ENCODE assay signal across 8 cellular contexts in the genomic region with DNA sequence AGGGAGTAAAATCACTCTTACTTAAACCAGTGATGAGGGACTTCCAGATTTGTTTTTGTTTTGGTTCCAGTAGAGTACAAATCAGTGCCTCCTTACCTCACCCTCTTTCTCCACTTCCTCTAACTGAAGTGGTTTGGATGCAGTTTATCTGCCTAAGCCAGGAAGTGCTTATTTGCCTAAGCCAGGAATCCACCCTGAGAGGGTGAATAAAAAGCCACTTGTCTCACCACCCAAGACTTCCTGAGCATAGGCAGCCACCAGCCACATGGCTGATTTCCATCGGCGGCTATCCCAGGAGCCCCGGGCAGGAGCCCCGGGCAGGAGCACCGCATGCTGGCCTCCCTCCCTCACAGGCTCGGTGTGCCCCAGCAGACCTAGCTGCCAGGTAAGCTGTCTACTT. TPM values are rescaled to one million over a fixed set of nuclear protein-coding genes. Genes with fewer than 3 reads are reported as not detected.
DNase-seq lines count a peak whose midpoint lies in the region; ATAC-seq and TF ChIP-seq lines count a peak whose summit lies in the region.
"Had no signal": no experiment of that assay in that cellular context is flagged by ENCODE, and none has a peak within 500 bp of the region (broad histone marks: within the 10 kb centered on the region; RNA-seq: fewer than 3 reads in every experiment).

No MANE protein-coding gene starts in this region.

- H3K9ac ChIP-seq in IMR-90 (ENCODE audit: low read depth, low read length): no peak overlapping the region

- H3K4me1 ChIP-seq in IMR-90 (ENCODE audit: control insufficient read depth, insufficient read depth, low read length): peaks cover 22% of the 10 kb centered on the region
- peaks cover 68% of the 10 kb centered on the region for H3K4me1 ChIP-seq in osteoblast (ENCODE audit: insufficient read depth, low read length)

- H3K27me3 ChIP-seq in IMR-90 (ENCODE audit: control insufficient read depth, insufficient read depth, low read length) (no peaks in the 10 kb centered on the region), osteoblast (ENCODE audit: insufficient read depth, low read length) (no peaks in the 10 kb centered on the region)

- peaks cover 14 to 64% of the 10 kb centered on the region in 2 experiments for H3K79me1 ChIP-seq in IMR-90 (ENCODE audit: low read depth in 1 of 2, low read length in 2 of 2)

- H2AK9ac ChIP-seq in IMR-90 (replicated peaks; ENCODE audit: low read depth, low read length, poor library complexity): peak overlapping the region; percentile 14

- CTCF ChIA-PET in IMR-90 (lab: Yijun Ruan, JAX): interaction anchor here (1.0 kb wide), 1 partner anchor 12 kb away, joined by 3 read pairs; no protein-coding TSS in a partner anchor

- TF ChIP-seq CTCF in IMR-90 (conservative IDR thresholded peaks at IDR 0.05; ENCODE audit: low read depth, low read length) (no peak), osteoblast (IDR thresholded peaks at IDR 0.05; ENCODE audit: extremely low read depth, low read depth, low read length) (no peak)

- H4K91ac ChIP-seq in IMR-90 (ENCODE audit: insufficient read depth, low read depth, low read length): peak overlapping the region; percentile 52; the same call in 1 of the 2 replicates

- H3K79me2 ChIP-seq in osteoblast (ENCODE audit: insufficient read depth, low read length): peaks cover 29% of the 10 kb centered on the region

- TF ChIP-seq POLR2A in GM18505 (IDR thresholded peaks at IDR 0.05; ENCODE audit: borderline replicate concordance, extremely low read depth, insufficient read depth, insufficient read length) (no peak), IMR-90 (IDR thresholded peaks at IDR 0.05; ENCODE audit: low read depth, low read length) (no peak)

- dilution Hi-C loops in IMR-90 (cut with HindIII; ENCODE audit: low sequenced_read_pairs, unreplicated experiment): no loop called here

- peak overlapping the region; percentile 62; the same call in 1 of the 2 replicates for H3K14ac ChIP-seq in IMR-90 (replicated peaks; ENCODE audit: low read depth, low read length)

- no CpG with 5 or more reads among the region's 6 CpGs for WGBS in IMR-90 (ENCODE audit: extremely low coverage in 2 of 2, insufficient read length in 1 of 2), 2 experiments

- in situ Hi-C loops in IMR-90 (cut with MboI; ENCODE audit: low sequenced_read_pairs): no loop called here

- H2AFZ ChIP-seq in IMR-90 (replicated peaks; ENCODE audit: low read length, poor library complexity): no peak overlapping the region
- peak overlapping the region; percentile 8 for H2AFZ ChIP-seq in osteoblast (ENCODE audit: low read length)

- intact Hi-C loops in IMR-90 (cut with micrococcal nuclease): no loop called here

- H3K23ac ChIP-seq in IMR-90 (ENCODE audit: low read depth, low read length): no peak overlapping the region

- BruUV-seq in IMR-90 (replicated peaks; lab: Mats Ljungman, UMichigan): no TSS peak

- peak overlapping the region; percentile 48 for H2BK120ac ChIP-seq in IMR-90 (ENCODE audit: low read depth, low read length)

- H2BK15ac ChIP-seq in IMR-90 (ENCODE audit: low read depth, low read length): peak overlapping the region; percentile 90; the same call in 2 of the 3 replicates

- peak overlapping the region; percentile 61 for H2BK20ac ChIP-seq in IMR-90 (ENCODE audit: low read depth, low read length)

- H2AK5ac ChIP-seq in IMR-90 (ENCODE audit: low read depth, low read length): peak overlapping the region; percentile 81

- H2BK5ac ChIP-seq in IMR-90 (ENCODE audit: low read depth, low read length, poor library complexity, severe bottlenecking): peak overlapping the region; percentile 40

- peak overlapping the region; percentile 26; the same call in 1 of the 2 replicates for H4K5ac ChIP-seq in IMR-90 (ENCODE audit: low read depth, low read length)

- no peaks in the 10 kb centered on the region for H3K9me3 ChIP-seq in IMR-90 (ENCODE audit: control insufficient read depth, insufficient read depth, low read length)
- H3K9me3 ChIP-seq in osteoblast (ENCODE audit: low read depth, low read length): no peaks in the 10 kb centered on the region

- peak; percentile 62 for DNase-seq in IMR-90
- peak; percentile 60 for DNase-seq in astrocyte of the hippocampus (ENCODE audit: low read depth, low spot score)
- DNase-seq in osteoblast (ENCODE audit: insufficient read length, low spot score, missing footprints): no peak
- no peak for DNase-seq in NCI-H1930 (lab: John Stamatoyannopoulos, UW)

- no peak overlapping the region for H3K4me2 ChIP-seq in IMR-90 (ENCODE audit: low read depth, low read length)
- H3K4me2 ChIP-seq in osteoblast (ENCODE audit: insufficient read depth, low read length): peak overlapping the region; percentile 30

- H3K4me3 ChIP-seq in IMR-90 (ENCODE audit: insufficient read depth, low read depth, low read length) (no peak overlapping the region), osteoblast (ENCODE audit: insufficient read depth, low read length) (no peak overlapping the region)

- TF ChIP-seq RAD21 in IMR-90 (IDR thresholded peaks at IDR 0.05; ENCODE audit: low read length): no peak

- peak overlapping the region; percentile 70 for H3K18ac ChIP-seq in IMR-90 (ENCODE audit: low read depth, low read length)

- ATAC-seq in GM18505 (IDR thresholded peaks at IDR 0.05; ENCODE audit: unreplicated experiment) (peak; percentile 59), IMR-90 (ENCODE audit: low read depth) (no peak), GM19328 (IDR thresholded peaks at IDR 0.05; ENCODE audit: unreplicated experiment) (no peak), GM19452 (IDR thresholded peaks at IDR 0.05; ENCODE audit: unreplicated experiment) (no peak)

- H3K36me3 ChIP-seq in IMR-90 (ENCODE audit: control insufficient read depth, insufficient read depth, low read length) (peaks cover 4% of the 10 kb centered on the region), osteoblast (ENCODE audit: insufficient read depth, low read length) (peaks cover 4% of the 10 kb centered on the region)

- H4K20me1 ChIP-seq in IMR-90 (ENCODE audit: insufficient read depth, low read length) (peaks cover 5% of the 10 kb centered on the region; the same call in 1 of the 2 replicates), osteoblast (ENCODE audit: insufficient read depth, low read length) (no peaks in the 10 kb centered on the region)

- H3K56ac ChIP-seq in IMR-90 (ENCODE audit: extremely low read depth, insufficient read depth, low read length): no peak overlapping the region

- H4K8ac ChIP-seq in IMR-90 (ENCODE audit: low read depth in 2 of 2, low read length in 2 of 2): peak overlapping the region in 1 of 2 experiments; percentile 70; a peak in 2 of 4 replicates

- peaks cover 28% of the 10 kb centered on the region for H3K9me1 ChIP-seq in IMR-90 (ENCODE audit: insufficient read depth, low read length)

- POLR2A ChIA-PET in IMR-90 (lab: Charles Lee; ENCODE audit: unreplicated experiment): no interaction called here

- H3K27ac ChIP-seq in IMR-90 (ENCODE audit: insufficient read depth, low read length) (peak overlapping the region; percentile 48), osteoblast (ENCODE audit: low read depth, low read length) (peak overlapping the region; percentile 65)

- H3K4ac ChIP-seq in IMR-90 (ENCODE audit: low read depth, low read length): peak overlapping the region; percentile 40

TF ChIP-seq in IMR-90, 13 proteins besides CTCF, POLR2A, EP300 and RAD21:
- TF ChIP-seq, protein P1, sequence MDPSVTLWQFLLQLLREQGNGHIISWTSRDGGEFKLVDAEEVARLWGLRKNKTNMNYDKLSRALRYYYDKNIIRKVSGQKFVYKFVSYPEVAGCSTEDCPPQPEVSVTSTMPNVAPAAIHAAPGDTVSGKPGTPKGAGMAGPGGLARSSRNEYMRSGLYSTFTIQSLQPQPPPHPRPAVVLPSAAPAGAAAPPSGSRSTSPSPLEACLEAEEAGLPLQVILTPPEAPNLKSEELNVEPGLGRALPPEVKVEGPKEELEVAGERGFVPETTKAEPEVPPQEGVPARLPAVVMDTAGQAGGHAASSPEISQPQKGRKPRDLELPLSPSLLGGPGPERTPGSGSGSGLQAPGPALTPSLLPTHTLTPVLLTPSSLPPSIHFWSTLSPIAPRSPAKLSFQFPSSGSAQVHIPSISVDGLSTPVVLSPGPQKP (IDR thresholded peaks at IDR 0.05; ENCODE audit: borderline replicate concordance, low read depth, low read length): no peak
- TF ChIP-seq CHD1 (IDR thresholded peaks at IDR 0.05; ENCODE audit: low read depth, low read length): no peak
- no peak for TF ChIP-seq SMC3 (IDR thresholded peaks at IDR 0.05; ENCODE audit: low read depth, low read length)
- TF ChIP-seq FOS (IDR thresholded peaks at IDR 0.05; ENCODE audit: low read depth, low read length): no peak
- no peak for TF ChIP-seq MAZ (IDR thresholded peaks at IDR 0.05; ENCODE audit: borderline replicate concordance, low read depth, low read length)
- TF ChIP-seq CEBPB (IDR thresholded peaks at IDR 0.05; ENCODE audit: low read depth, low read length): no peak
- TF ChIP-seq RFX5 (IDR thresholded peaks at IDR 0.05; ENCODE audit: low read depth, low read length): no peak
- TF ChIP-seq, protein P2, sequence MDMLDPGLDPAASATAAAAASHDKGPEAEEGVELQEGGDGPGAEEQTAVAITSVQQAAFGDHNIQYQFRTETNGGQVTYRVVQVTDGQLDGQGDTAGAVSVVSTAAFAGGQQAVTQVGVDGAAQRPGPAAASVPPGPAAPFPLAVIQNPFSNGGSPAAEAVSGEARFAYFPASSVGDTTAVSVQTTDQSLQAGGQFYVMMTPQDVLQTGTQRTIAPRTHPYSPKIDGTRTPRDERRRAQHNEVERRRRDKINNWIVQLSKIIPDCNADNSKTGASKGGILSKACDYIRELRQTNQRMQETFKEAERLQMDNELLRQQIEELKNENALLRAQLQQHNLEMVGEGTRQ (IDR thresholded peaks at IDR 0.05; ENCODE audit: low read depth, low read length): no peak
- no peak for TF ChIP-seq MXI1 (IDR thresholded peaks at IDR 0.05; ENCODE audit: borderline replicate concordance, low read depth, low read length)
- TF ChIP-seq BHLHE40 (IDR thresholded peaks at IDR 0.05; ENCODE audit: low read depth, low read length): no peak
- TF ChIP-seq NFE2L2 (IDR thresholded peaks at IDR 0.05; ENCODE audit: low read depth, low read length): no peak
- no peak for TF ChIP-seq MAFK (IDR thresholded peaks at IDR 0.05; ENCODE audit: low read depth, low read length)
- TF ChIP-seq RCOR1 (IDR thresholded peaks at IDR 0.05; ENCODE audit: insufficient replicate concordance, low read length): no peak
TF ChIP-seq in IMR-90: peak in this region for 0.

RNA-seq across cellular contexts. Expression of a gene that starts 12.0 kb away (rescaled TPM):
- total RNA-seq in IMR-90 (2012; rRNA removed): 63.8 and 74.7 TPM in 2 replicates
- polyA plus RNA-seq in IMR-90 (2012; rRNA removed): 46.5 and 48.8 TPM in 2 replicates
- polyA plus RNA-seq in IMR-90 (2012; cell fraction: cytosol; rRNA removed): 17.7 and 33.4 TPM in 2 replicates
- 21.3 and 25.1 TPM in 2 replicates for polyA plus RNA-seq in IMR-90 (2012; cell fraction: nucleus; rRNA removed; ENCODE audit: low replicate concordance)
- 39.4 and 54.2 TPM in 2 replicates for total RNA-seq in osteoblast

RNA-seq across cellular contexts. Expression of a gene that starts 45.7 kb away (rescaled TPM):
- not detected in 2 replicates for total RNA-seq in IMR-90 (2012; rRNA removed)
- not detected in 2 replicates for polyA plus RNA-seq in IMR-90 (2012; rRNA removed)
- polyA plus RNA-seq in IMR-90 (2012; cell fraction: cytosol; rRNA removed): 0.02 TPM in 1 of 2 replicates, not detected in the other
- polyA plus RNA-seq in IMR-90 (2012; cell fraction: nucleus; rRNA removed; ENCODE audit: low replicate concordance): 0.16 TPM in 1 of 2 replicates, not detected in the other
- 0.36 and 0.88 TPM in 2 replicates for total RNA-seq in osteoblast
- total RNA-seq: epithelial cell of proximal tubule had no signal

Comparison
In these comparisons a context has a peak if more than half of its experiments do, and no peak if none do; other contexts are left out.
1. DNase-seq: peak in IMR-90 (single experiment) and astrocyte of the hippocampus (single experiment); none in osteoblast (single experiment) and NCI-H1930 (0 of 2).